Comparison of ENCODE assay signal across 9 cellular contexts in genomic region chr2:55009277-55010055, GRCh38. TPM values are rescaled to one million over a fixed set of nuclear protein-coding genes. Genes with fewer than 3 reads are reported as not detected.
DNase-seq lines count a peak whose midpoint lies in the region; ATAC-seq and TF ChIP-seq lines count a peak whose summit lies in the region.
"Had no signal": no experiment of that assay in that cellular context is flagged by ENCODE, and none has a peak within 500 bp of the region (broad histone marks: within the 10 kb centered on the region; RNA-seq: fewer than 3 reads in every experiment).

No MANE protein-coding gene starts in this region.

- no peaks in the 10 kb centered on the region for H3K27me3 ChIP-seq in duodenal mucosa (ENCODE audit: control insufficient read depth in 1 of 2, insufficient read depth in 2 of 2, low read length in 2 of 2)
- no peaks in the 10 kb centered on the region for H3K27me3 ChIP-seq in spleen (replicated peaks in 1 of 7)

- intact Hi-C loops in spleen (cut with DNase I; ENCODE audit: low total_unique reads) = no loop called here

- H3K9me3 ChIP-seq in duodenal mucosa (ENCODE audit: control insufficient read depth in 1 of 2, low read length in 2 of 2) = no peaks in the 10 kb centered on the region
- H3K9me3 ChIP-seq in spleen = no peaks in the 10 kb centered on the region

- H3K27ac ChIP-seq in duodenal mucosa (ENCODE audit: low read depth, low read length) = peak overlapping the region; percentile 74
- H3K27ac ChIP-seq in spleen = peak overlapping the region; percentile 30 to 77 (median 68)

- H3K4me1 ChIP-seq in duodenal mucosa (ENCODE audit: control insufficient read depth in 1 of 2, insufficient read depth in 2 of 2, low read length in 2 of 2) (peaks cover 7 to 61% of the 10 kb centered on the region in 2 donors), spleen (peaks cover 36 to 99% (median 86%) of the 10 kb centered on the region in 6 donors)

- TF ChIP-seq POLR2A in spleen (IDR thresholded peaks at IDR 0.05) = no peak

- H3K4me3 ChIP-seq in duodenal mucosa (ENCODE audit: low read depth in 1 of 2, low read length in 2 of 2) (peak overlapping the region; percentile 66 to 78), spleen (peak overlapping the region; percentile 14 to 62 (median 38))
- H3K4me3 ChIP-seq: lung had no signal

- H3K36me3 ChIP-seq in duodenal mucosa (ENCODE audit: control insufficient read depth in 1 of 2, insufficient read depth in 2 of 2, low read length in 2 of 2) (no peaks in the 10 kb centered on the region), spleen (no peaks in the 10 kb centered on the region)

- no peak for TF ChIP-seq CTCF in spleen (IDR thresholded peaks at IDR 0.05 in 8 of 11, conservative IDR thresholded peaks at IDR 0.05 in 3 of 11)

- no peak for DNase-seq in spleen
- DNase-seq in globus pallidus (ENCODE audit: low spot score) = no peak
- no peak for DNase-seq in NCI-H128 (lab: John Stamatoyannopoulos, UW; ENCODE audit: unreplicated experiment)

- H3K9ac ChIP-seq in duodenal mucosa (ENCODE audit: low read depth in 1 of 2, low read length in 2 of 2) = peak overlapping the region; percentile 43 to 72

- 13 to 22% (median 17%) methylated on average over 7 of the region's 7 CpGs for WGBS in spleen, 5 donors

- peak; percentile 18 for ATAC-seq in GM19324 (IDR thresholded peaks at IDR 0.05; ENCODE audit: low FRiP score, unreplicated experiment)
- peak; percentile 11 for ATAC-seq in HG03575 (IDR thresholded peaks at IDR 0.05; ENCODE audit: extremely low read depth, insufficient number of reproducible peaks, low FRiP score, unreplicated experiment)
- ATAC-seq in HG03280 (IDR thresholded peaks at IDR 0.05; ENCODE audit: unreplicated experiment) = no peak
- ATAC-seq in HG02981 (IDR thresholded peaks at IDR 0.05; ENCODE audit: unreplicated experiment) = no peak

RNA-seq across cellular contexts. Expression of gene RTN4, which starts 40.8 kb away (rescaled TPM):
- total RNA-seq in spleen = 100 to 1,000 TPM; 129 to 215 (median 168) TPM
- 10 to 100 TPM; 55.2 to 87.4 (median 76.3) TPM for polyA plus RNA-seq in spleen

Comparison
In these comparisons a context has a peak if more than half of its experiments do, and no peak if none do; other contexts are left out.
1. ATAC-seq: peak in GM19324 (single experiment) and HG03575 (single experiment); none in HG03280 (single experiment) and HG02981 (single experiment).